ENCODE assay signal across 21 cellular contexts in genomic region chr1:114749835-114750234, GRCh38. TPM values are rescaled to one million over a fixed set of nuclear protein-coding genes. Genes with fewer than 3 reads are reported as not detected.
"Had no signal": no experiment of that assay in that cellular context is flagged by ENCODE, and none has a peak within 500 bp of the region (broad histone marks: within the 10 kb centered on the region; RNA-seq: fewer than 3 reads in every experiment).

No MANE protein-coding gene starts in this region.

- H3K4me3 ChIP-seq: adrenal gland, coronary artery, esophagus muscularis mucosa, hepatocyte, right atrium auricular region, transverse colon had no signal

- DNase-seq: activated CD4-positive, alpha-beta memory T cell treated with anti-CD3 and anti-CD28 coated beads, Interleukin-2, amount 10 ng/mL, durations not matched to agents 7 days and 5 days; activated CD8-positive, alpha-beta memory T cell treated with anti-CD3 and anti-CD28 coated beads, Interleukin-2, amount 50 U/mL, for 4 hours; adrenal gland; caudate nucleus; mesenchymal stem cell; nucleus accumbens; small intestine; stimulated activated CD4-positive, alpha-beta T cell treated with anti-CD3 and anti-CD28 coated beads, Interleukin-4, amount 100 ng/mL, for 4 hours; stimulated activated CD8-positive, alpha-beta memory T cell treated with anti-CD3 and anti-CD28 coated beads, Interleukin-4, amount 100 ng/mL, for 48 hours; stimulated activated naive CD8-positive, alpha-beta T cell treated with anti-CD3 and anti-CD28 coated beads, Interleukin-15, Interleukin-2, amounts not matched to agents 100 U/mL and 50 U/mL, for 24 hours; transverse colon; WERI-Rb-1 had no signal

- H3K9me3 ChIP-seq: adrenal gland, esophagus muscularis mucosa, right atrium auricular region, transverse colon had no signal

- H3K4me2 ChIP-seq: hepatocyte had no signal

- H2AFZ ChIP-seq: hepatocyte had no signal

- FAIRE-seq: keratinocyte, small intestine had no signal

- ATAC-seq: stimulated activated naive CD8-positive, alpha-beta T cell treated with anti-CD3 and anti-CD28 coated beads, Interleukin-15, Interleukin-2, amounts not matched to agents 100 U/mL and 50 U/mL, for 24 hours had no signal

- H3K27ac ChIP-seq: adrenal gland, coronary artery, esophagus muscularis mucosa, hepatocyte, right atrium auricular region, transverse colon, WERI-Rb-1 had no signal

- H3K27me3 ChIP-seq: adrenal gland, esophagus muscularis mucosa, hepatocyte, right atrium auricular region, transverse colon had no signal

RNA-seq across cellular contexts. Expression of gene AMPD1, which starts 54.5 kb away (rescaled TPM):
- total RNA-seq: activated CD4-positive, alpha-beta memory T cell treated with anti-CD3 and anti-CD28 coated beads, Interleukin-2, amount 10 ng/mL, durations not matched to agents 7 days and 5 days; adrenal gland; esophagus muscularis mucosa; glomerular endothelial cell; hepatocyte; liver; mucosa of gallbladder; posterior vena cava; right atrium auricular region had no signal
- polyA plus RNA-seq: hepatocyte, keratinocyte had no signal
